9 cellular contexts compared by ENCODE assay signal in the genomic region with DNA sequence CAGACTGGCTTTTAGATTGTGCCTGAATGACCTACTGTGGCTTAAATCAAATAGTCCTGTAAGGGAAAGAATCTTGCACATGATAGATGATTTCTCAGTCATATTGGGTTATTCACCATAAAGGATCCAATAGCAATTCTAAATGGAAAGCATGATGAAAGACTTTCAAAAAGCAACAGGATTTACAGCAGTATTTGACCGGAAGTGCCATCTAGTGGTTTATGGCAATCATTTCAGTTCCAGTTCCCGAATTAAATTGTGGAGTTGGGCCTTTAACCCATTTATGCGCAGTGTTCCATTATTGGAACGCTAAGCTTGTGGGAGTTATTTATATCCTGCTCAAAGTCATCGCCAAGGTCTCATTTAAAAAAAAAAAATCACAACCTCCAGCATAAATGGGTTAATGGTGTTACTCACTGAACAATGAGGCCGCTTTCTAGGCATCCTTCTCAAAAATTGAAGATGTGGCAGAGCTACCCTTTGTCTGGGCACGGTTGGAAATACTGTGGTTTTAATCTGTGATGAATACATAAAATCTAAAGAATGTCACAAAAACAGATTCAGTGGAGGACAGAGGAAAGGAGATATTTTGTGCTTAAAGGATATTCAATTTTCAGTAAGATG.
DNase-seq lines count a peak whose midpoint lies in the region; ATAC-seq and TF ChIP-seq lines count a peak whose summit lies in the region.
"Had no signal": no experiment of that assay in that cellular context is flagged by ENCODE, and none has a peak within 500 bp of the region (broad histone marks: within the 10 kb centered on the region; RNA-seq: fewer than 3 reads in every experiment).

No MANE protein-coding gene starts in this region.

- H3K9ac ChIP-seq in Karpas-422 (ENCODE audit: low read length) = no peak overlapping the region

- H3K79me2 ChIP-seq in Karpas-422 (ENCODE audit: low read length) = no peaks in the 10 kb centered on the region

- TF ChIP-seq POLR2A in prostate gland (IDR thresholded peaks at IDR 0.05) = no peak

- DNase-seq in DMS 273 treated with DMSO at 0.1 percent for 48 hours (lab: John Stamatoyannopoulos, UW) (peak; percentile 4), Karpas-422 (peak; percentile 52), SHP77 treated with DMSO at 0.1 percent for 48 hours (lab: John Stamatoyannopoulos, UW) (peak; percentile 48), fibroblast of the aortic adventitia (ENCODE audit: low read depth) (peak; percentile 83), prostate gland (ENCODE audit: low spot score) (no peak)
- DNase-seq in activated CD8-positive, alpha-beta memory T cell treated with anti-CD3 and anti-CD28 coated beads, Interleukin-2, amount 50 U/mL, for 4 hours = no peak
- DNase-seq: naive B cell had no signal

- H3K36me3 ChIP-seq in Karpas-422 (ENCODE audit: insufficient read depth, low read length) (no peaks in the 10 kb centered on the region), prostate gland (no peaks in the 10 kb centered on the region)

- TF ChIP-seq CTCF in fibroblast of the aortic adventitia (IDR thresholded peaks at IDR 0.05; ENCODE audit: insufficient read depth, low read length) (peak; percentile 61), prostate gland (IDR thresholded peaks at IDR 0.05) (peak in 3 of 4 experiments; percentile 51 to 74 (median 66))

- H3K4me1 ChIP-seq in Karpas-422 (ENCODE audit: low read length) (no peaks in the 10 kb centered on the region), prostate gland (replicated peaks) (no peaks in the 10 kb centered on the region)

- H3K4me3 ChIP-seq in Karpas-422 (ENCODE audit: low read length) = no peak overlapping the region
- no peak overlapping the region for H3K4me3 ChIP-seq in fibroblast of the aortic adventitia (ENCODE audit: low read depth, low read length)
- H3K4me3 ChIP-seq in prostate gland = no peak overlapping the region

- no peaks in the 10 kb centered on the region for H3K27me3 ChIP-seq in Karpas-422 (ENCODE audit: low read length)
- no peaks in the 10 kb centered on the region for H3K27me3 ChIP-seq in prostate gland (replicated peaks; ENCODE audit: insufficient read depth)

- H3K27ac ChIP-seq in Karpas-422 (ENCODE audit: low read length) = no peak overlapping the region
- H3K27ac ChIP-seq in prostate gland = no peak overlapping the region

- H3K4me2 ChIP-seq in Karpas-422 (ENCODE audit: low read depth, low read length, poor library complexity, severe bottlenecking) = no peak overlapping the region

- H3K9me2 ChIP-seq in Karpas-422 (replicated peaks; ENCODE audit: insufficient read depth, low read length) = no peaks in the 10 kb centered on the region

- no peaks in the 10 kb centered on the region for H4K20me1 ChIP-seq in Karpas-422 (ENCODE audit: insufficient read depth, low read depth, low read length)

- ATAC-seq in GM19328 (IDR thresholded peaks at IDR 0.05; ENCODE audit: unreplicated experiment) = no peak
- ATAC-seq in HG02885 (IDR thresholded peaks at IDR 0.05; ENCODE audit: poor library complexity, unreplicated experiment) = no peak

- 53% methylated on average over 7 of the region's 7 CpGs for WGBS in prostate gland

- intact Hi-C loops in prostate gland (cut with DNase I) = loop anchor here (5.0 kb wide), 1 partner anchor 113 kb away; a partner anchor contains a TSS

- no peak overlapping the region for H2AFZ ChIP-seq in Karpas-422 (ENCODE audit: low read length)

- no peaks in the 10 kb centered on the region for H3K9me3 ChIP-seq in Karpas-422 (ENCODE audit: low read length)
- no peaks in the 10 kb centered on the region for H3K9me3 ChIP-seq in prostate gland

Comparison
In these comparisons a context has a peak if more than half of its experiments do, and no peak if none do; other contexts are left out.
1. DNase-seq: peak in DMS 273 treated with DMSO at 0.1 percent for 48 hours (single experiment), Karpas-422 (single experiment), SHP77 treated with DMSO at 0.1 percent for 48 hours (single experiment) and fibroblast of the aortic adventitia (single experiment); none in prostate gland (single experiment) and activated CD8-positive, alpha-beta memory T cell treated with anti-CD3 and anti-CD28 coated beads, Interleukin-2, amount 50 U/mL, for 4 hours (single experiment).